ENCODE assay signal across 21 cellular contexts in the genomic region with DNA sequence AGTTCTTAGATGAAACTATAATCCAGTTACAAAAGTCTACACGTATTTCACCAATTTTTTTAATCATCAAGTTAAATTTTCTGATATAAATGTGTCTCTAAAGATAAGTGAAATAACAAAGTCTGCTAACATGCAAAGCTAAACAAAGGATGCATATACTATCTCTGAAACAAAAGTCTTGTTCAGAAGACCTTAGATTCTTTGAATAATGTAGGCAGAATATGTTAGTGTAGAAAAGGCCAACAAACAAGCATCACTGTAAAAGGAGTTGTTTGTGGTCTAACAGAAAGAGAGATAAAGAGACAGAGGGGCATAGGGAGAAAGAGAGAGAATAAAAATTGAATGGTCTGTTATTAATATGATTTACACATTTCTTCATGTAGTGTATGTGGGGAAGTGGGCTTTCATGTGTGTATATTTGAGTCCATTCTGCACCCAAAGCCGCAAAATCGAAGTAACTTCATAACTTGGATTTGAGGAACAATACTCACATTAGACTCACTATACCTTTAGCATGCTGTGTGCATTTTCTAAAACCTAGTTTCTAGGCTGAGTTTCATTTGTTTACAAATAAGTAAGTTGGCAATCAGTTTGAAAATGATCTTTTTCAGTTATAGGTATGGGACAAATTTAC.
DNase-seq lines count a peak whose midpoint lies in the region; ATAC-seq lines count a peak whose summit lies in the region.
"Had no signal": no experiment of that assay in that cellular context is flagged by ENCODE, and none has a peak within 500 bp of the region (broad histone marks: within the 10 kb centered on the region; RNA-seq: fewer than 3 reads in every experiment).

No MANE protein-coding gene starts in this region.

- peak; percentile 65 for DNase-seq in globus pallidus (ENCODE audit: low spot score)
- DNase-seq in stimulated activated CD4-positive, alpha-beta T cell treated with anti-CD3 and anti-CD28 coated beads, Interleukin-2, amount 100 ng/mL, for 24 hours, result no peak
- no peak for DNase-seq in DMS114 treated with DMSO at 0.1 percent for 48 hours (lab: John Stamatoyannopoulos, UW; ENCODE audit: unreplicated experiment)
- DNase-seq in amniotic stem cell (lab: John Stamatoyannopoulos, UW), result no peak
- DNase-seq: CD4-positive, alpha-beta T cell; COR-L47; GOT3; NCI-H1048; NCI-H1417; NCI-H1694; NCI-H2029 treated with DMSO at 0.1 percent for 48 hours; NCI-H446 treated with DMSO at 0.1 percent for 48 hours; NCI-H526; Right ventricle myocardium superior; RPMI8226 had no signal

- peak overlapping the region; percentile 72 for H3K27ac ChIP-seq in angular gyrus (ENCODE audit: low read depth, low read length)
- H3K27ac ChIP-seq: BLaER1 treated with 17β-estradiol and CSF1 and Interleukin-3, amounts not matched to agents 10 nM and 100 nM; SJSA1 had no signal

- H3K36me3 ChIP-seq in neuron (ENCODE audit: insufficient read depth, low read length), result no peaks in the 10 kb centered on the region
- H3K36me3 ChIP-seq: BLaER1 treated with 17β-estradiol and CSF1 and Interleukin-3, amounts not matched to agents 10 nM and 100 nM; SJSA1 had no signal

- no peaks in the 10 kb centered on the region for H3K27me3 ChIP-seq in neuron (ENCODE audit: insufficient read depth, low read length)
- H3K27me3 ChIP-seq: BLaER1 treated with 17β-estradiol and CSF1 and Interleukin-3, amounts not matched to agents 10 nM and 100 nM; SJSA1 had no signal

- no peak for ATAC-seq in GM18909 (IDR thresholded peaks at IDR 0.05; ENCODE audit: poor library complexity, unreplicated experiment)
- ATAC-seq: HCT116 had no signal

- no peak overlapping the region for H3K4me3 ChIP-seq in neuron (ENCODE audit: low read length)
- H3K4me3 ChIP-seq: BLaER1 treated with 17β-estradiol and CSF1 and Interleukin-3, amounts not matched to agents 10 nM and 100 nM; SJSA1 had no signal

- no peaks in the 10 kb centered on the region for H3K4me1 ChIP-seq in neuron (ENCODE audit: insufficient read depth, low read length)
- H3K4me1 ChIP-seq: SJSA1 had no signal

- no peaks in the 10 kb centered on the region for H3K9me3 ChIP-seq in neuron (ENCODE audit: low read length)
- H3K9me3 ChIP-seq: BLaER1 treated with 17β-estradiol and CSF1 and Interleukin-3, amounts not matched to agents 10 nM and 100 nM had no signal

- H2AFZ ChIP-seq in neuron (ENCODE audit: low read depth, low read length), result peak overlapping the region; percentile 36
